Comparison of ENCODE assay signal across 8 cellular contexts in genomic region chrX:78104447-78105176, GRCh38. TPM values are rescaled to one million over a fixed set of nuclear protein-coding genes. Genes with fewer than 3 reads are reported as not detected.
A peak's percentile ranks its signal among the peaks of the same experiment; 100 is the strongest.
DNase-seq lines count a peak whose midpoint lies in the region; ATAC-seq and TF ChIP-seq lines count a peak whose summit lies in the region.

No MANE protein-coding gene starts in this region.

- H4K20me1 ChIP-seq in fibroblast of lung (ENCODE audit: control insufficient read depth, extremely low read depth, insufficient read depth, low read length) = peaks cover 3% of the 10 kb centered on the region

- H3K27me3 Mint-ChIP-seq in activated T-helper 1 cell treated with anti-CD3 and anti-CD28 coated beads, Interleukin-12 subunit alpha, Interleukin-12 subunit beta, Interleukin-2, Interleukin-4 antibody, amounts not matched to agents 30 ng/mL and 10 ng/mL and 1 ng/mL, durations not matched to agents 14 hours and 24 hours and 36 hours (ENCODE audit: insufficient read depth) = no peaks in the 10 kb centered on the region
- H3K27me3 Mint-ChIP-seq in natural killer cell treated with Interleukin-12 subunit alpha and Interleukin-12 subunit beta and Interleukin-15 and Interleukin-18, amount 100 ng/mL, for 72 hours = peaks cover 0 to 3% of the 10 kb centered on the region in 2 donors

- TF ChIP-seq POLR2A in vagina (IDR thresholded peaks at IDR 0.05) = no peak

- peaks cover 40% of the 10 kb centered on the region for H3K36me3 Mint-ChIP-seq in activated T-helper 1 cell treated with anti-CD3 and anti-CD28 coated beads, Interleukin-12 subunit alpha, Interleukin-12 subunit beta, Interleukin-2, Interleukin-4 antibody, amounts not matched to agents 30 ng/mL and 10 ng/mL and 1 ng/mL, durations not matched to agents 14 hours and 24 hours and 36 hours (ENCODE audit: low read depth)
- H3K36me3 Mint-ChIP-seq in natural killer cell treated with Interleukin-12 subunit alpha and Interleukin-12 subunit beta and Interleukin-15 and Interleukin-18, amount 100 ng/mL, for 72 hours = peaks cover 37% of the 10 kb centered on the region

- peak; percentile 59 for DNase-seq in ELR (ENCODE audit: low read depth)
- no peak for DNase-seq in HFF-Myc (ENCODE audit: extremely low read depth, low read depth)
- peak; percentile 65 to 74 for DNase-seq in NCI-H526 (lab: John Stamatoyannopoulos, UW)
- no peak for DNase-seq in activated T-helper 1 cell treated with anti-CD3 and anti-CD28 coated beads, Interleukin-12 subunit alpha, Interleukin-12 subunit beta, Interleukin-2, Interleukin-4 antibody, amounts not matched to agents 30 ng/mL and 10 ng/mL and 1 ng/mL, durations not matched to agents 14 hours and 24 hours and 36 hours (ENCODE audit: low spot score)
- peak; percentile 43 to 58 for DNase-seq in fibroblast of lung (ENCODE audit: low read depth in 2 of 2)
- no peak for DNase-seq in natural killer cell treated with Interleukin-12 subunit alpha and Interleukin-12 subunit beta and Interleukin-15 and Interleukin-18, amount 100 ng/mL, for 72 hours (ENCODE audit: low spot score)
- no peak for DNase-seq in vagina (ENCODE audit: extremely low spot score in 2 of 2)

- intact Hi-C loops in activated T-helper 1 cell treated with anti-CD3 and anti-CD28 coated beads, Interleukin-12 subunit alpha, Interleukin-12 subunit beta, Interleukin-2, Interleukin-4 antibody, amounts not matched to agents 30 ng/mL and 10 ng/mL and 1 ng/mL, durations not matched to agents 14 hours and 24 hours and 36 hours (cut with micrococcal nuclease) = loop anchor here (1.0 to 10.0 kb wide), 13 partner anchors 34 to 1260 kb away; partner anchors contain the start of genes ATP7A, ATRX, COX7B and CYSLTR1
- intact Hi-C loops in vagina (cut with DNase I) = no loop called here

- no peaks in the 10 kb centered on the region for H3K9me3 Mint-ChIP-seq in activated T-helper 1 cell treated with anti-CD3 and anti-CD28 coated beads, Interleukin-12 subunit alpha, Interleukin-12 subunit beta, Interleukin-2, Interleukin-4 antibody, amounts not matched to agents 30 ng/mL and 10 ng/mL and 1 ng/mL, durations not matched to agents 14 hours and 24 hours and 36 hours
- peaks cover 3% of the 10 kb centered on the region for H3K9me3 Mint-ChIP-seq in natural killer cell treated with Interleukin-12 subunit alpha and Interleukin-12 subunit beta and Interleukin-15 and Interleukin-18, amount 100 ng/mL, for 72 hours

- H2AFZ ChIP-seq in fibroblast of lung (ENCODE audit: low read length) = no peak overlapping the region

- H3K79me2 ChIP-seq in fibroblast of lung (ENCODE audit: control insufficient read depth, insufficient read depth, low read length) = peaks cover 55% of the 10 kb centered on the region

- H3K9me3 ChIP-seq in fibroblast of lung (ENCODE audit: control insufficient read depth, insufficient read depth, low read depth, low read length) (no peaks in the 10 kb centered on the region), vagina (no peaks in the 10 kb centered on the region)

- no peaks in the 10 kb centered on the region for H3K4me1 ChIP-seq in fibroblast of lung (ENCODE audit: control insufficient read depth, extremely low read depth, insufficient read depth, low read length)
- H3K4me1 ChIP-seq in vagina = peaks cover 33% of the 10 kb centered on the region

- peak overlapping the region; percentile 75 for H3K4me2 ChIP-seq in fibroblast of lung (ENCODE audit: extremely low read depth, insufficient read depth, low read length)

- H3K4me1 Mint-ChIP-seq in activated T-helper 1 cell treated with anti-CD3 and anti-CD28 coated beads, Interleukin-12 subunit alpha, Interleukin-12 subunit beta, Interleukin-2, Interleukin-4 antibody, amounts not matched to agents 30 ng/mL and 10 ng/mL and 1 ng/mL, durations not matched to agents 14 hours and 24 hours and 36 hours (ENCODE audit: low read depth) = peaks cover 59% of the 10 kb centered on the region
- peaks cover 36 to 48% of the 10 kb centered on the region in 2 donors for H3K4me1 Mint-ChIP-seq in natural killer cell treated with Interleukin-12 subunit alpha and Interleukin-12 subunit beta and Interleukin-15 and Interleukin-18, amount 100 ng/mL, for 72 hours (ENCODE audit: low read depth in 2 of 2)

- ATAC-seq in natural killer cell treated with Interleukin-12 subunit alpha and Interleukin-12 subunit beta and Interleukin-15 and Interleukin-18, amount 100 ng/mL, for 72 hours = peak; percentile 34 to 49
- no peak for ATAC-seq in HG02938 (IDR thresholded peaks at IDR 0.05; ENCODE audit: unreplicated experiment)

- H3K27ac Mint-ChIP-seq in activated T-helper 1 cell treated with anti-CD3 and anti-CD28 coated beads, Interleukin-12 subunit alpha, Interleukin-12 subunit beta, Interleukin-2, Interleukin-4 antibody, amounts not matched to agents 30 ng/mL and 10 ng/mL and 1 ng/mL, durations not matched to agents 14 hours and 24 hours and 36 hours = peak overlapping the region; percentile 91
- H3K27ac Mint-ChIP-seq in natural killer cell treated with Interleukin-12 subunit alpha and Interleukin-12 subunit beta and Interleukin-15 and Interleukin-18, amount 100 ng/mL, for 72 hours = peak overlapping the region; percentile 84 to 91

- H3K36me3 ChIP-seq in fibroblast of lung (ENCODE audit: control insufficient read depth, insufficient read depth, low read length) (no peaks in the 10 kb centered on the region), vagina (no peaks in the 10 kb centered on the region)

- H3K27ac ChIP-seq in fibroblast of lung (ENCODE audit: insufficient read depth, low read length) (peak overlapping the region; percentile 95), vagina (peak overlapping the region; percentile 86)

- H3K4me3 ChIP-seq in HFF-Myc (replicated peaks; ENCODE audit: low read depth, low read length) = peak overlapping the region; percentile 91
- H3K4me3 ChIP-seq in fibroblast of lung (replicated peaks in 1 of 4; ENCODE audit: control extremely low read depth in 1 of 4, insufficient read depth in 1 of 4, low read depth in 3 of 4, low read length in 4 of 4) = peak overlapping the region; percentile 62 to 92 (median 82)
- peak overlapping the region; percentile 61 to 76 for H3K4me3 ChIP-seq in vagina

- peak overlapping the region; percentile 80 for H3K9ac ChIP-seq in fibroblast of lung (ENCODE audit: insufficient read depth, low read length)

- TF ChIP-seq CTCF in HFF-Myc (IDR thresholded peaks at IDR 0.05; ENCODE audit: low read depth, low read length, missing control alignments) (no peak), fibroblast of lung (conservative IDR thresholded peaks at IDR 0.05 in 1 of 2, IDR thresholded peaks at IDR 0.05 in 1 of 2; ENCODE audit: low read depth in 1 of 2, low read length in 2 of 2) (no peak), vagina (IDR thresholded peaks at IDR 0.05) (no peak)

- peak overlapping the region; percentile 97 for H3K4me3 Mint-ChIP-seq in activated T-helper 1 cell treated with anti-CD3 and anti-CD28 coated beads, Interleukin-12 subunit alpha, Interleukin-12 subunit beta, Interleukin-2, Interleukin-4 antibody, amounts not matched to agents 30 ng/mL and 10 ng/mL and 1 ng/mL, durations not matched to agents 14 hours and 24 hours and 36 hours
- peak overlapping the region; percentile 98 for H3K4me3 Mint-ChIP-seq in natural killer cell treated with Interleukin-12 subunit alpha and Interleukin-12 subunit beta and Interleukin-15 and Interleukin-18, amount 100 ng/mL, for 72 hours

- H3K27me3 ChIP-seq in fibroblast of lung (ENCODE audit: control insufficient read depth, insufficient read depth, low read length) (no peaks in the 10 kb centered on the region), vagina (no peaks in the 10 kb centered on the region)

RNA-seq across cellular contexts. Expression of gene PGK1, which starts 0.6 kb away (rescaled TPM):
- total RNA-seq in activated T-helper 1 cell treated with anti-CD3 and anti-CD28 coated beads, Interleukin-12 subunit alpha, Interleukin-12 subunit beta, Interleukin-2, Interleukin-4 antibody, amounts not matched to agents 30 ng/mL and 10 ng/mL and 1 ng/mL, durations not matched to agents 14 hours and 24 hours and 36 hours = 799 and 814 TPM in 2 replicates
- total RNA-seq in fibroblast of lung (134 and 141 TPM in 2 replicates), vagina (135 TPM)
- polyA plus RNA-seq in fibroblast of lung = 378 and 636 TPM in 2 replicates
- 326 and 513 TPM in 2 replicates for polyA plus RNA-seq in fibroblast of lung (2012)
- 353 and 405 TPM in 2 replicates for polyA minus RNA-seq in fibroblast of lung (ENCODE audit: low replicate concordance)
- total RNA-seq in natural killer cell treated with Interleukin-12 subunit alpha and Interleukin-12 subunit beta and Interleukin-15 and Interleukin-18, amount 100 ng/mL, for 72 hours = 1,000 to 10,000 TPM in 1 of 2 donors, 100 to 1,000 TPM in 1; 625 to 1,197 TPM

RNA-seq across cellular contexts. Expression of gene TAF9B, which starts 34.8 kb away (rescaled TPM):
- 14.9 and 15.0 TPM in 2 replicates for total RNA-seq in activated T-helper 1 cell treated with anti-CD3 and anti-CD28 coated beads, Interleukin-12 subunit alpha, Interleukin-12 subunit beta, Interleukin-2, Interleukin-4 antibody, amounts not matched to agents 30 ng/mL and 10 ng/mL and 1 ng/mL, durations not matched to agents 14 hours and 24 hours and 36 hours
- total RNA-seq in fibroblast of lung (21.1 and 29.1 TPM in 2 replicates), vagina (14.2 TPM)
- 31.7 and 71.2 TPM in 2 replicates for polyA plus RNA-seq in fibroblast of lung
- 14.4 and 26.4 TPM in 2 replicates for polyA plus RNA-seq in fibroblast of lung (2012)
- polyA minus RNA-seq in fibroblast of lung (ENCODE audit: low replicate concordance) = 2.4 and 13.9 TPM in 2 replicates
- total RNA-seq in natural killer cell treated with Interleukin-12 subunit alpha and Interleukin-12 subunit beta and Interleukin-15 and Interleukin-18, amount 100 ng/mL, for 72 hours = 10 to 100 TPM in 1 of 2 donors, 1 to 10 TPM in 1; 8.8 to 10.7 TPM

Comparison
In these comparisons a context has a peak if more than half of its experiments do, and no peak if none do; other contexts are left out.
1. DNase-seq: peak in ELR (single experiment), NCI-H526 (2 of 2) and fibroblast of lung (2 of 2); none in HFF-Myc (single experiment), activated T-helper 1 cell treated with anti-CD3 and anti-CD28 coated beads, Interleukin-12 subunit alpha, Interleukin-12 subunit beta, Interleukin-2, Interleukin-4 antibody, amounts not matched to agents 30 ng/mL and 10 ng/mL and 1 ng/mL, durations not matched to agents 14 hours and 24 hours and 36 hours (single experiment), natural killer cell treated with Interleukin-12 subunit alpha and Interleukin-12 subunit beta and Interleukin-15 and Interleukin-18, amount 100 ng/mL, for 72 hours (single experiment) and vagina (0 of 2).
2. Peak in every context shown above with its lines, with median percentiles within 50 percentile points of each other: H3K4me3 ChIP-seq.